In the genomic region with DNA sequence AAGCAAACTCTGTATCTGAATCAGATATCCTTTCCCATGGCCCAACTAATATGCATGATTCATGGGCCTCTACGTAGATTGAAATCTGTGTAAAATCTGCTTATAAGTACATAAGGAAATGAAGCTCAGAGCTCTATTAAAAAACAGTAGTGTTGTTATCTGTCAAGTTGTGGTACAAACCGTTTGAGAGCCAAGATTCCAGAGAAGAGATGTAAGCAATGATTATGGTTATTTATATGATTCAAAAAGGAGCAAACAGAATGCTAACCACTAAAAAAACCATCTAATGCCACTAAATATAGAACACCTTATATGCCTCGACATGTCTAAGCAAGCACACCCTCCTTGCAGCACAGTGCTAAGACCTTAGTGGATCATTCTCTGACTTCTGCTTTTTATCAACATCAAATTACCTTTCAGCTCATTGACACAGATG, we compare ENCODE assay signal across 1 cellular context.
TF ChIP-seq lines count a peak whose summit lies in the region.

No MANE protein-coding gene starts in this region.

TF ChIP-seq in GM12878, 131 proteins besides CTCF, POLR2A, EP300 and RAD21:
- no peak for TF ChIP-seq SMAD5 (IDR thresholded peaks at IDR 0.05; ENCODE audit: low read depth)
- TF ChIP-seq, protein P1, sequence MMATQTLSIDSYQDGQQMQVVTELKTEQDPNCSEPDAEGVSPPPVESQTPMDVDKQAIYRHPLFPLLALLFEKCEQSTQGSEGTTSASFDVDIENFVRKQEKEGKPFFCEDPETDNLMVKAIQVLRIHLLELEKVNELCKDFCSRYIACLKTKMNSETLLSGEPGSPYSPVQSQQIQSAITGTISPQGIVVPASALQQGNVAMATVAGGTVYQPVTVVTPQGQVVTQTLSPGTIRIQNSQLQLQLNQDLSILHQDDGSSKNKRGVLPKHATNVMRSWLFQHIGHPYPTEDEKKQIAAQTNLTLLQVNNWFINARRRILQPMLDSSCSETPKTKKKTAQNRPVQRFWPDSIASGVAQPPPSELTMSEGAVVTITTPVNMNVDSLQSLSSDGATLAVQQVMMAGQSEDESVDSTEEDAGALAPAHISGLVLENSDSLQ (IDR thresholded peaks at IDR 0.05): no peak
- TF ChIP-seq MEF2B (IDR thresholded peaks at IDR 0.05; ENCODE audit: partially characterized antibody, poor library complexity, severe bottlenecking): peak; percentile 48
- peak; percentile 89 for TF ChIP-seq SPI1 (IDR thresholded peaks at IDR 0.05; ENCODE audit: borderline replicate concordance, insufficient read depth, low read depth, low read length)
- TF ChIP-seq NBN (IDR thresholded peaks at IDR 0.05): no peak
- TF ChIP-seq ZNF207 (IDR thresholded peaks at IDR 0.05; ENCODE audit: borderline replicate concordance): no peak
- no peak for TF ChIP-seq ZSCAN29 (IDR thresholded peaks at IDR 0.05)
- no peak for TF ChIP-seq MTA2 (IDR thresholded peaks at IDR 0.05; ENCODE audit: low read depth)
- TF ChIP-seq SP1 (IDR thresholded peaks at IDR 0.05; ENCODE audit: low read depth, low read length): no peak
- peak; percentile 66 for TF ChIP-seq RUNX3 (IDR thresholded peaks at IDR 0.05; ENCODE audit: low read length)
- TF ChIP-seq RB1 (IDR thresholded peaks at IDR 0.05; ENCODE audit: borderline replicate concordance): no peak
- TF ChIP-seq CBX5 (IDR thresholded peaks at IDR 0.05; ENCODE audit: low read depth): no peak
- TF ChIP-seq BHLHE40 (IDR thresholded peaks at IDR 0.05; ENCODE audit: borderline replicate concordance in 1 of 2, low read depth in 2 of 2, low read length in 1 of 2): no peak
- no peak for TF ChIP-seq TCF7 (IDR thresholded peaks at IDR 0.05; ENCODE audit: borderline replicate concordance)
- TF ChIP-seq, protein P2, sequence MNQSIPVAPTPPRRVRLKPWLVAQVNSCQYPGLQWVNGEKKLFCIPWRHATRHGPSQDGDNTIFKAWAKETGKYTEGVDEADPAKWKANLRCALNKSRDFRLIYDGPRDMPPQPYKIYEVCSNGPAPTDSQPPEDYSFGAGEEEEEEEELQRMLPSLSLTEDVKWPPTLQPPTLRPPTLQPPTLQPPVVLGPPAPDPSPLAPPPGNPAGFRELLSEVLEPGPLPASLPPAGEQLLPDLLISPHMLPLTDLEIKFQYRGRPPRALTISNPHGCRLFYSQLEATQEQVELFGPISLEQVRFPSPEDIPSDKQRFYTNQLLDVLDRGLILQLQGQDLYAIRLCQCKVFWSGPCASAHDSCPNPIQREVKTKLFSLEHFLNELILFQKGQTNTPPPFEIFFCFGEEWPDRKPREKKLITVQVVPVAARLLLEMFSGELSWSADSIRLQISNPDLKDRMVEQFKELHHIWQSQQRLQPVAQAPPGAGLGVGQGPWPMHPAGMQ (IDR thresholded peaks at IDR 0.05; ENCODE audit: borderline replicate concordance): no peak
- 0 out of 4 replicates have a peak, but pooled peaks of 1 of the 2 experiments have one; percentile 18 for TF ChIP-seq SRF (IDR thresholded peaks at IDR 0.05; ENCODE audit: low read depth in 2 of 2, low read length in 2 of 2)
- TF ChIP-seq POLR2AphosphoS2 (IDR thresholded peaks at IDR 0.05; ENCODE audit: low read depth, low read length): no peak
- no peak for TF ChIP-seq YY1 (IDR thresholded peaks at IDR 0.05; ENCODE audit: low read depth, low read length)
- TF ChIP-seq RBBP5 (conservative IDR thresholded peaks at IDR 0.05): no peak
- TF ChIP-seq, protein P3, sequence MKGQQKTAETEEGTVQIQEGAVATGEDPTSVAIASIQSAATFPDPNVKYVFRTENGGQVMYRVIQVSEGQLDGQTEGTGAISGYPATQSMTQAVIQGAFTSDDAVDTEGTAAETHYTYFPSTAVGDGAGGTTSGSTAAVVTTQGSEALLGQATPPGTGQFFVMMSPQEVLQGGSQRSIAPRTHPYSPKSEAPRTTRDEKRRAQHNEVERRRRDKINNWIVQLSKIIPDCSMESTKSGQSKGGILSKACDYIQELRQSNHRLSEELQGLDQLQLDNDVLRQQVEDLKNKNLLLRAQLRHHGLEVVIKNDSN (IDR thresholded peaks at IDR 0.05; ENCODE audit: borderline replicate concordance, extremely low read length, insufficient read depth, low read depth, low read length): no peak
- TF ChIP-seq MEF2A (IDR thresholded peaks at IDR 0.05; ENCODE audit: insufficient read depth, low read depth, low read length): peak; percentile 39; the same call in 1 of the 2 replicates
- no peak for TF ChIP-seq ZNF622 (IDR thresholded peaks at IDR 0.05)
- TF ChIP-seq SREBF1 (IDR thresholded peaks at IDR 0.05; ENCODE audit: low read length): no peak
- TF ChIP-seq, protein P4, sequence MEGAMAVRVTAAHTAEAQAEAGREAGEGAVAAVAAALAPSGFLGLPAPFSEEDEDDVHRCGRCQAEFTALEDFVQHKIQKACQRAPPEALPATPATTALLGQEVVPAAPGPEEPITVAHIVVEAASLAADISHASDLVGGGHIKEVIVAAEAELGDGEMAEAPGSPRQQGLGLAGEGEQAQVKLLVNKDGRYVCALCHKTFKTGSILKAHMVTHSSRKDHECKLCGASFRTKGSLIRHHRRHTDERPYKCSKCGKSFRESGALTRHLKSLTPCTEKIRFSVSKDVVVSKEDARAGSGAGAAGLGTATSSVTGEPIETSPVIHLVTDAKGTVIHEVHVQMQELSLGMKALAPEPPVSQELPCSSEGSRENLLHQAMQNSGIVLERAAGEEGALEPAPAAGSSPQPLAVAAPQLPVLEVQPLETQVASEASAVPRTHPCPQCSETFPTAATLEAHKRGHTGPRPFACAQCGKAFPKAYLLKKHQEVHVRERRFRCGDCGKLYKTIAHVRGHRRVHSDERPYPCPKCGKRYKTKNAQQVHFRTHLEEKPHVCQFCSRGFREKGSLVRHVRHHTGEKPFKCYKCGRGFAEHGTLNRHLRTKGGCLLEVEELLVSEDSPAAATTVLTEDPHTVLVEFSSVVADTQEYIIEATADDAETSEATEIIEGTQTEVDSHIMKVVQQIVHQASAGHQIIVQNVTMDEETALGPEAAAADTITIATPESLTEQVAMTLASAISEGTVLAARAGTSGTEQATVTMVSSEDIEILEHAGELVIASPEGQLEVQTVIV (IDR thresholded peaks at IDR 0.05; ENCODE audit: borderline replicate concordance, partially characterized antibody): no peak
- TF ChIP-seq TAF1 (IDR thresholded peaks at IDR 0.05; ENCODE audit: borderline replicate concordance, low read depth, low read length): no peak
- TF ChIP-seq, protein P5, sequence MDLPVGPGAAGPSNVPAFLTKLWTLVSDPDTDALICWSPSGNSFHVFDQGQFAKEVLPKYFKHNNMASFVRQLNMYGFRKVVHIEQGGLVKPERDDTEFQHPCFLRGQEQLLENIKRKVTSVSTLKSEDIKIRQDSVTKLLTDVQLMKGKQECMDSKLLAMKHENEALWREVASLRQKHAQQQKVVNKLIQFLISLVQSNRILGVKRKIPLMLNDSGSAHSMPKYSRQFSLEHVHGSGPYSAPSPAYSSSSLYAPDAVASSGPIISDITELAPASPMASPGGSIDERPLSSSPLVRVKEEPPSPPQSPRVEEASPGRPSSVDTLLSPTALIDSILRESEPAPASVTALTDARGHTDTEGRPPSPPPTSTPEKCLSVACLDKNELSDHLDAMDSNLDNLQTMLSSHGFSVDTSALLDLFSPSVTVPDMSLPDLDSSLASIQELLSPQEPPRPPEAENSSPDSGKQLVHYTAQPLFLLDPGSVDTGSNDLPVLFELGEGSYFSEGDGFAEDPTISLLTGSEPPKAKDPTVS (IDR thresholded peaks at IDR 0.05; ENCODE audit: low read depth, low read length): no peak
- TF ChIP-seq RAD51 (IDR thresholded peaks at IDR 0.05): no peak
- TF ChIP-seq ZBED1 (IDR thresholded peaks at IDR 0.05; ENCODE audit: borderline replicate concordance): 0 out of 2 replicates have a peak, but pooled peaks have one; percentile 14
- TF ChIP-seq, protein P6, sequence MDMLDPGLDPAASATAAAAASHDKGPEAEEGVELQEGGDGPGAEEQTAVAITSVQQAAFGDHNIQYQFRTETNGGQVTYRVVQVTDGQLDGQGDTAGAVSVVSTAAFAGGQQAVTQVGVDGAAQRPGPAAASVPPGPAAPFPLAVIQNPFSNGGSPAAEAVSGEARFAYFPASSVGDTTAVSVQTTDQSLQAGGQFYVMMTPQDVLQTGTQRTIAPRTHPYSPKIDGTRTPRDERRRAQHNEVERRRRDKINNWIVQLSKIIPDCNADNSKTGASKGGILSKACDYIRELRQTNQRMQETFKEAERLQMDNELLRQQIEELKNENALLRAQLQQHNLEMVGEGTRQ (IDR thresholded peaks at IDR 0.05; ENCODE audit: borderline replicate concordance, low read depth, low read length): no peak
- no peak for TF ChIP-seq ESRRA (IDR thresholded peaks at IDR 0.05; ENCODE audit: low read length)
- TF ChIP-seq EGR1 (IDR thresholded peaks at IDR 0.05; ENCODE audit: borderline replicate concordance in 1 of 2, low read depth in 2 of 2, low read length in 2 of 2): no peak
- TF ChIP-seq, protein P7, sequence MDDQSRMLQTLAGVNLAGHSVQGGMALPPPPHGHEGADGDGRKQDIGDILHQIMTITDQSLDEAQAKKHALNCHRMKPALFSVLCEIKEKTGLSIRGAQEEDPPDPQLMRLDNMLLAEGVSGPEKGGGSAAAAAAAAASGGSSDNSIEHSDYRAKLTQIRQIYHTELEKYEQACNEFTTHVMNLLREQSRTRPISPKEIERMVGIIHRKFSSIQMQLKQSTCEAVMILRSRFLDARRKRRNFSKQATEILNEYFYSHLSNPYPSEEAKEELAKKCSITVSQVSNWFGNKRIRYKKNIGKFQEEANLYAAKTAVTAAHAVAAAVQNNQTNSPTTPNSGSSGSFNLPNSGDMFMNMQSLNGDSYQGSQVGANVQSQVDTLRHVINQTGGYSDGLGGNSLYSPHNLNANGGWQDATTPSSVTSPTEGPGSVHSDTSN (IDR thresholded peaks at IDR 0.05; ENCODE audit: insufficient replicate concordance, low read depth, low read length): no peak
- TF ChIP-seq BCL11A (IDR thresholded peaks at IDR 0.05; ENCODE audit: low read depth, low read length): 0 out of 2 replicates have a peak, but pooled peaks have one; percentile 26
- TF ChIP-seq PAX5 (IDR thresholded peaks at IDR 0.05; ENCODE audit: borderline replicate concordance, low read depth, low read length): 0 out of 2 replicates have a peak, but pooled peaks have one; percentile 10
- no peak for TF ChIP-seq FOXK2 (IDR thresholded peaks at IDR 0.05)
- peak; percentile 15; the same call in 1 of the 2 replicates for TF ChIP-seq GABPA (IDR thresholded peaks at IDR 0.05; ENCODE audit: low read depth)
